In the genomic region with DNA sequence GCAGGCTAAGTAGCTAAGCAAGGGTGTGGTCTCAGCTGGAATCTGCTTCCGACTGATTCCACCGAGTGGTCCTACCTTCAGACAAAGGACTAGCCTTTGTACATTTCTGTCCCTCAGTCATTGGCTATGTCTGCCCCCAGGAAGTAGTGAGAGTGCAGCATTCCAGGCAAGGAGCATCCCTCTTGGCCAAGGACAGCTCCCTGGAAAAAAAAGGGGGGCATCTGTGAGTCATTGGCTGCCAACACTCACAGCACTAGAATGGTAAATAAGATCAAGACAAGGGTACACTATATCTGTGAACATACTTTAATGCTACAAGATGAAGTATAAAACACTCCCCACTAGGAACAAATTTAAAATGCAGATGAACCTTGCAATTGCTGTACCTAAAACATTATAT, we compare ENCODE assay signal across 1 cellular context.
TF ChIP-seq lines count a peak whose summit lies in the region.

No MANE protein-coding gene starts in this region.

TF ChIP-seq in A549, 52 proteins besides CTCF, POLR2A, EP300 and RAD21 (continued from another document):
- TF ChIP-seq, protein P1, sequence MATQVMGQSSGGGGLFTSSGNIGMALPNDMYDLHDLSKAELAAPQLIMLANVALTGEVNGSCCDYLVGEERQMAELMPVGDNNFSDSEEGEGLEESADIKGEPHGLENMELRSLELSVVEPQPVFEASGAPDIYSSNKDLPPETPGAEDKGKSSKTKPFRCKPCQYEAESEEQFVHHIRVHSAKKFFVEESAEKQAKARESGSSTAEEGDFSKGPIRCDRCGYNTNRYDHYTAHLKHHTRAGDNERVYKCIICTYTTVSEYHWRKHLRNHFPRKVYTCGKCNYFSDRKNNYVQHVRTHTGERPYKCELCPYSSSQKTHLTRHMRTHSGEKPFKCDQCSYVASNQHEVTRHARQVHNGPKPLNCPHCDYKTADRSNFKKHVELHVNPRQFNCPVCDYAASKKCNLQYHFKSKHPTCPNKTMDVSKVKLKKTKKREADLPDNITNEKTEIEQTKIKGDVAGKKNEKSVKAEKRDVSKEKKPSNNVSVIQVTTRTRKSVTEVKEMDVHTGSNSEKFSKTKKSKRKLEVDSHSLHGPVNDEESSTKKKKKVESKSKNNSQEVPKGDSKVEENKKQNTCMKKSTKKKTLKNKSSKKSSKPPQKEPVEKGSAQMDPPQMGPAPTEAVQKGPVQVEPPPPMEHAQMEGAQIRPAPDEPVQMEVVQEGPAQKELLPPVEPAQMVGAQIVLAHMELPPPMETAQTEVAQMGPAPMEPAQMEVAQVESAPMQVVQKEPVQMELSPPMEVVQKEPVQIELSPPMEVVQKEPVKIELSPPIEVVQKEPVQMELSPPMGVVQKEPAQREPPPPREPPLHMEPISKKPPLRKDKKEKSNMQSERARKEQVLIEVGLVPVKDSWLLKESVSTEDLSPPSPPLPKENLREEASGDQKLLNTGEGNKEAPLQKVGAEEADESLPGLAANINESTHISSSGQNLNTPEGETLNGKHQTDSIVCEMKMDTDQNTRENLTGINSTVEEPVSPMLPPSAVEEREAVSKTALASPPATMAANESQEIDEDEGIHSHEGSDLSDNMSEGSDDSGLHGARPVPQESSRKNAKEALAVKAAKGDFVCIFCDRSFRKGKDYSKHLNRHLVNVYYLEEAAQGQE (IDR thresholded peaks at IDR 0.05): no peak
- no peak for TF ChIP-seq EHF (CRISPR knock-in tag; IDR thresholded peaks at IDR 0.05)
- TF ChIP-seq, protein P2, sequence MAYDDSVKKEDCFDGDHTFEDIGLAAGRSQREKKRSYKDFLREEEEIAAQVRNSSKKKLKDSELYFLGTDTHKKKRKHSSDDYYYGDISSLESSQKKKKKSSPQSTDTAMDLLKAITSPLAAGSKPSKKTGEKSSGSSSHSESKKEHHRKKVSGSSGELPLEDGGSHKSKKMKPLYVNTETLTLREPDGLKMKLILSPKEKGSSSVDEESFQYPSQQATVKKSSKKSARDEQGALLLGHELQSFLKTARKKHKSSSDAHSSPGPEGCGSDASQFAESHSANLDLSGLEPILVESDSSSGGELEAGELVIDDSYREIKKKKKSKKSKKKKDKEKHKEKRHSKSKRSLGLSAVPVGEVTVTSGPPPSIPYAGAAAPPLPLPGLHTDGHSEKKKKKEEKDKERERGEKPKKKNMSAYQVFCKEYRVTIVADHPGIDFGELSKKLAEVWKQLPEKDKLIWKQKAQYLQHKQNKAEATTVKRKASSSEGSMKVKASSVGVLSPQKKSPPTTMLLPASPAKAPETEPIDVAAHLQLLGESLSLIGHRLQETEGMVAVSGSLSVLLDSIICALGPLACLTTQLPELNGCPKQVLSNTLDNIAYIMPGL (CRISPR knock-in tag; IDR thresholded peaks at IDR 0.05; ENCODE audit: borderline replicate concordance): no peak
- no peak for TF ChIP-seq CBX8 (IDR thresholded peaks at IDR 0.05)
- TF ChIP-seq, protein P3, sequence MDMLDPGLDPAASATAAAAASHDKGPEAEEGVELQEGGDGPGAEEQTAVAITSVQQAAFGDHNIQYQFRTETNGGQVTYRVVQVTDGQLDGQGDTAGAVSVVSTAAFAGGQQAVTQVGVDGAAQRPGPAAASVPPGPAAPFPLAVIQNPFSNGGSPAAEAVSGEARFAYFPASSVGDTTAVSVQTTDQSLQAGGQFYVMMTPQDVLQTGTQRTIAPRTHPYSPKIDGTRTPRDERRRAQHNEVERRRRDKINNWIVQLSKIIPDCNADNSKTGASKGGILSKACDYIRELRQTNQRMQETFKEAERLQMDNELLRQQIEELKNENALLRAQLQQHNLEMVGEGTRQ (IDR thresholded peaks at IDR 0.05): no peak
- no peak for TF ChIP-seq CHD4 (IDR thresholded peaks at IDR 0.05; ENCODE audit: borderline replicate concordance)
- TF ChIP-seq ZNF302 (CRISPR knock-in tag; IDR thresholded peaks at IDR 0.05): no peak
